In genomic region chr17:61517265-61517664, GRCh38 we compare ENCODE assay signal across 9 cellular contexts.
"Had no signal": no experiment of that assay in that cellular context is flagged by ENCODE, and none has a peak within 500 bp of the region (broad histone marks: within the 10 kb centered on the region; RNA-seq: fewer than 3 reads in every experiment).

No MANE protein-coding gene starts in this region.

- H3K9me3 ChIP-seq: HAP-1 had no signal

- H3K4me3 ChIP-seq: GM23248, HAP-1 had no signal

- H3K9ac ChIP-seq: GM23248 had no signal

- H3K4me1 Mint-ChIP-seq: IgD-negative memory B cell had no signal

- H3K36me3 ChIP-seq: HAP-1 had no signal

- H3K4me3 Mint-ChIP-seq: HFFc6, IgD-negative memory B cell had no signal

- H3K4me1 ChIP-seq: HAP-1 had no signal

- ATAC-seq: HCT116 had no signal

- H2AFZ ChIP-seq: GM23248 had no signal

- H3K9me3 Mint-ChIP-seq: HFFc6, IgD-negative memory B cell had no signal

- H3K27ac Mint-ChIP-seq: HFFc6, IgD-negative memory B cell had no signal

- DNase-seq: GM23248, GOT3, H7, HFFc6, KBM-7 had no signal

- H3K36me3 Mint-ChIP-seq: IgD-negative memory B cell had no signal

- H3K27ac ChIP-seq: GM23248, HL-60 had no signal
